11 cellular contexts compared by ENCODE assay signal in the genomic region with DNA sequence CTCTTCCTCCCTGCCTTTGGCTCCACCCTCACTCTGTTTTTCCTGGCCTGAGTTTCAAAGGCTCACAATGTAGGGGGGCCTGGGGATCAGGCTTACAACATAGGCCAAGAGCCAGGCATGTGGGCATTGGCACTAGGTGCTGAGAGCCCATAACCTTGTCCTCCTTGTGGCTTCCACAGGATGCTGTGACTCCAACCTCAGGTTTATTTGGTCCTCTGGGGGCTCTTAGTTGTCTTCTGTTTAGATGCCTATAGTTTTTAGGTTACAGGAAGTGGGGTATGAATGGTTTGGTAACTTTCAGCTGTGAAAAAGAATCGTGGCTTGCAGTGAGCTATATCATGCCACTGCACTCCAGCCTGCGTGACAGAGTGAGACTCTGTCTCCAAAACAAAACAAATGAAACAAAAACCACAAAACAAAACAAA. TPM values are rescaled to one million over a fixed set of nuclear protein-coding genes. Genes with fewer than 3 reads are reported as not detected.
DNase-seq lines count a peak whose midpoint lies in the region; ATAC-seq and TF ChIP-seq lines count a peak whose summit lies in the region.
"Had no signal": no experiment of that assay in that cellular context is flagged by ENCODE, and none has a peak within 500 bp of the region (broad histone marks: within the 10 kb centered on the region; RNA-seq: fewer than 3 reads in every experiment).

No MANE protein-coding gene starts in this region.

- peaks cover 7 to 12% (median 9%) of the 10 kb centered on the region in 3 donors for H3K27me3 Mint-ChIP-seq in immature natural killer cell (ENCODE audit: low read depth in 3 of 3)

- H3K27me3 ChIP-seq in DND-41 (ENCODE audit: insufficient read depth, low read length, poor library complexity): no peaks in the 10 kb centered on the region
- H3K27me3 ChIP-seq: colonic mucosa had no signal

- no peaks in the 10 kb centered on the region for H3K79me2 ChIP-seq in DND-41 (ENCODE audit: insufficient read depth, low read length)

- no peak overlapping the region for H3K9ac ChIP-seq in DND-41 (ENCODE audit: low read depth, low read length)

- no peak overlapping the region for H2AFZ ChIP-seq in DND-41 (ENCODE audit: low read depth, low read length)

- H3K9me3 Mint-ChIP-seq in immature natural killer cell: no peaks in the 10 kb centered on the region
- H3K9me3 Mint-ChIP-seq: nephron progenitor cell had no signal

- no peaks in the 10 kb centered on the region for H4K20me1 ChIP-seq in DND-41 (ENCODE audit: insufficient read depth, low read length)

- peaks cover 38 to 44% of the 10 kb centered on the region in 2 donors for H3K4me1 Mint-ChIP-seq in immature natural killer cell

- DNase-seq in DND-41 (no peak), immature natural killer cell (peak; percentile 84 to 90 (median 88)), NCI-H128 (lab: John Stamatoyannopoulos, UW; ENCODE audit: unreplicated experiment) (no peak), germinal center (ENCODE audit: low spot score) (no peak)
- DNase-seq: colonic mucosa, NCI-H2171, nephron progenitor cell had no signal

- H3K27ac Mint-ChIP-seq in immature natural killer cell: peak overlapping the region; percentile 94 to 100 (median 99)
- H3K27ac Mint-ChIP-seq: nephron progenitor cell had no signal

- no peaks in the 10 kb centered on the region for H3K36me3 ChIP-seq in DND-41 (ENCODE audit: insufficient read depth, low read length)
- H3K36me3 ChIP-seq: colonic mucosa had no signal

- H3K36me3 Mint-ChIP-seq in immature natural killer cell: peaks cover 6 to 8% (median 7%) of the 10 kb centered on the region in 3 donors

- H3K4me3 ChIP-seq in DND-41 (ENCODE audit: low read depth in 1 of 2, low read length in 2 of 2): no peak overlapping the region
- H3K4me3 ChIP-seq: colonic mucosa had no signal

- peaks cover 9% of the 10 kb centered on the region; the same call in 1 of the 2 replicates for H3K4me1 ChIP-seq in DND-41 (ENCODE audit: insufficient read depth, low read length)
- H3K4me1 ChIP-seq: colonic mucosa had no signal

- ATAC-seq in DND-41 (ENCODE audit: insufficient read depth, low read depth) (peak; percentile 73), GM19351 (IDR thresholded peaks at IDR 0.05; ENCODE audit: unreplicated experiment) (peak; percentile 60), HG03571 (IDR thresholded peaks at IDR 0.05; ENCODE audit: unreplicated experiment) (peak; percentile 81), GM18873 (IDR thresholded peaks at IDR 0.05; ENCODE audit: low FRiP score, unreplicated experiment) (no peak), HG03378 (IDR thresholded peaks at IDR 0.05; ENCODE audit: unreplicated experiment) (no peak)

- peak overlapping the region; percentile 71 to 83 (median 80) for H3K4me3 Mint-ChIP-seq in immature natural killer cell
- H3K4me3 Mint-ChIP-seq: nephron progenitor cell had no signal

- no peak overlapping the region for H3K4me2 ChIP-seq in DND-41 (ENCODE audit: insufficient read depth, low read length)

- no peak overlapping the region for H3K27ac ChIP-seq in DND-41 (ENCODE audit: low read length)
- H3K27ac ChIP-seq: colonic mucosa had no signal

- no peaks in the 10 kb centered on the region for H3K9me3 ChIP-seq in DND-41 (ENCODE audit: insufficient read depth, low read length, severe bottlenecking)
- H3K9me3 ChIP-seq: colonic mucosa had no signal

- no peak for TF ChIP-seq CTCF in DND-41 (IDR thresholded peaks at IDR 0.05; ENCODE audit: borderline replicate concordance, extremely low read depth, low read length, poor library complexity, severe bottlenecking)

RNA-seq across cellular contexts. Expression of a gene that starts 25.6 kb away (rescaled TPM):
- under 1 TPM in 2 of 3 donors, not detected in 1; 0.06 to 0.17 TPM for polyA plus RNA-seq in immature natural killer cell

RNA-seq across cellular contexts. Expression of a gene that starts 25.9 kb away (rescaled TPM):
- 10 to 100 TPM in 2 of 3 donors, 1 to 10 TPM in 1; 5.1 to 22.2 (median 17.7) TPM for polyA plus RNA-seq in immature natural killer cell

RNA-seq across cellular contexts. Expression of a gene that starts 32.5 kb away (rescaled TPM):
- polyA plus RNA-seq in immature natural killer cell: 100 to 1,000 TPM; 236 to 379 (median 249) TPM

RNA-seq across cellular contexts. Expression of a gene that starts 40.2 kb away (rescaled TPM):
- not detected for polyA plus RNA-seq in immature natural killer cell

Comparison
In these comparisons a context has a peak if more than half of its experiments do, and no peak if none do; other contexts are left out.
1. ATAC-seq: peak in DND-41 (single experiment), GM19351 (single experiment) and HG03571 (single experiment); none in GM18873 (single experiment) and HG03378 (single experiment).
2. DNase-seq: peak in immature natural killer cell (3 of 3); none in DND-41 (single experiment), NCI-H128 (single experiment) and germinal center (single experiment).